In the genomic region with DNA sequence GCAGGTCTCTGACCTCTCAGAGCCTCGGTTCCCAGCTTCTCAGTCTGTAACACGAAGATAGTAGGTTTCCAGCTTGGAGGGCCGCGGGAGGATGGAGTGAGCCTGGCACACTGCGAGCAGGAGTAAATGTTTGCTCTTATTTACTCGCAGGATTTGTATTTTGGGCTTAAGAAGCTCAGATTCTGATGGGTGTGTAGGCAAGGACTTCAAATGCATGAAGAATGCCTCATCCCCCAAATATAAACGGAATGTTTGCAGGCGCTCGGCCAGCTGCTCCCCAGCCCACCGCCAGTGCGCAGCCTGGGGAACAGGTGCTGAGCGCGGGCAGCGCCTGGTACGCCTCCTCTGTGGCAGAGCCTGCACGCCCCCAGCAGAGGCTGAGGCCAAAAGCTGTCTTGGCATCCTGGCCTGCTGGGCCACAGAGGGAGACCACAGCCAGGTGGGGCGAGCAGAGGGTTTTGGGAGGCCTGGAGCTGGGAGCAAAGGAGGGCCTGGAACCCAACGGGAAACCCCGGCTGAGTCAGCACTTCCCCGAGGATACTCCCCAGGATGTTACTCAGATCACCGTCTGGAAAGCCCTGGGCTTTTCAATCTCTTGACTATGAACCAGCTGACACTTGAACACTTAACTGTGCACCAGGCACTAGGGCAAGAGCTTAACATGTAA, we compare ENCODE assay signal across 8 cellular contexts. TPM values are rescaled to one million over a fixed set of nuclear protein-coding genes. Genes with fewer than 3 reads are reported as not detected.
DNase-seq lines count a peak whose midpoint lies in the region; ATAC-seq and TF ChIP-seq lines count a peak whose summit lies in the region.

No MANE protein-coding gene starts in this region.

- H3K9me3 Mint-ChIP-seq in activated naive CD4-positive, alpha-beta T cell treated with anti-CD3 and anti-CD28 coated beads, Interleukin-2, amount 50 U/mL, for 24 hours = no peaks in the 10 kb centered on the region

- peaks cover 89% of the 10 kb centered on the region for H3K4me1 Mint-ChIP-seq in activated naive CD4-positive, alpha-beta T cell treated with anti-CD3 and anti-CD28 coated beads, Interleukin-2, amount 50 U/mL, for 24 hours

- H3K27me3 Mint-ChIP-seq in activated naive CD4-positive, alpha-beta T cell treated with anti-CD3 and anti-CD28 coated beads, Interleukin-2, amount 50 U/mL, for 24 hours = no peaks in the 10 kb centered on the region

- peak overlapping the region; percentile 91 for H3K27ac Mint-ChIP-seq in activated naive CD4-positive, alpha-beta T cell treated with anti-CD3 and anti-CD28 coated beads, Interleukin-2, amount 50 U/mL, for 24 hours

- H3K27me3 ChIP-seq in cardiac muscle cell = no peaks in the 10 kb centered on the region

- H3K9me3 ChIP-seq in cardiac muscle cell (ENCODE audit: low read depth) = no peaks in the 10 kb centered on the region

- peaks cover 18% of the 10 kb centered on the region for H3K36me3 Mint-ChIP-seq in activated naive CD4-positive, alpha-beta T cell treated with anti-CD3 and anti-CD28 coated beads, Interleukin-2, amount 50 U/mL, for 24 hours

- no peak overlapping the region for H3K4me3 ChIP-seq in cardiac muscle cell

- H3K36me3 ChIP-seq in cardiac muscle cell = peaks cover 5% of the 10 kb centered on the region

- peak; percentile 65 to 78 for DNase-seq in cardiac muscle cell (ENCODE audit: low read depth in 1 of 2, low spot score in 1 of 2)
- DNase-seq in Right ventricle myocardium inferior (ENCODE audit: missing footprints) = no peak
- DNase-seq in hepatic stellate cell (ENCODE audit: low spot score) = peak; percentile 87
- peak; percentile 85 for DNase-seq in stromal cell of bone marrow (ENCODE audit: low read depth)
- DNase-seq in KG1 (lab: John Stamatoyannopoulos, UW) = no peak
- DNase-seq in NCI-H82 (lab: John Stamatoyannopoulos, UW) = no peak
- DNase-seq in foreskin melanocyte = no peak

- peak overlapping the region; percentile 97 for H3K27ac ChIP-seq in cardiac muscle cell

- intact Hi-C loops in Right ventricle myocardium inferior (cut with DNase I) = no loop called here

- H3K4me1 ChIP-seq in cardiac muscle cell (ENCODE audit: low read depth) = peaks cover 64% of the 10 kb centered on the region

- peak overlapping the region; percentile 80 for H3K4me3 Mint-ChIP-seq in activated naive CD4-positive, alpha-beta T cell treated with anti-CD3 and anti-CD28 coated beads, Interleukin-2, amount 50 U/mL, for 24 hours

- TF ChIP-seq CTCF in cardiac muscle cell (IDR thresholded peaks at IDR 0.05; ENCODE audit: low read depth, low read length) = no peak

- no peak for ATAC-seq in Right ventricle myocardium inferior

RNA-seq across cellular contexts. Expression of gene EHD1, which starts 9.4 kb away (rescaled TPM):
- total RNA-seq in cardiac muscle cell = 119 and 160 TPM in 2 replicates
- 57.4 and 70.0 TPM in 2 replicates for polyA plus RNA-seq in cardiac muscle cell
- total RNA-seq in Right ventricle myocardium inferior = 56.0 TPM

RNA-seq across cellular contexts. Expression of gene CDC42BPG, which starts 24.6 kb away (rescaled TPM):
- total RNA-seq in cardiac muscle cell (4.6 and 10.1 TPM in 2 replicates), Right ventricle myocardium inferior (0.16 TPM)
- 2.2 and 3.5 TPM in 2 replicates for polyA plus RNA-seq in cardiac muscle cell

RNA-seq across cellular contexts. Expression of gene ATG2A, which starts 48.0 kb away (rescaled TPM):
- total RNA-seq in cardiac muscle cell (33.9 and 36.2 TPM in 2 replicates), Right ventricle myocardium inferior (10.7 TPM)
- polyA plus RNA-seq in cardiac muscle cell = 8.1 and 13.3 TPM in 2 replicates

RNA-seq across cellular contexts. Expression of gene PPP2R5B, which starts 55.5 kb away (rescaled TPM):
- total RNA-seq in cardiac muscle cell = 26.2 and 29.2 TPM in 2 replicates
- polyA plus RNA-seq in cardiac muscle cell = 29.2 and 30.7 TPM in 2 replicates
- total RNA-seq in Right ventricle myocardium inferior = 20.6 TPM

RNA-seq across cellular contexts. Expression of gene MEN1, which starts 58.7 kb away (rescaled TPM):
- total RNA-seq in cardiac muscle cell (26.7 and 27.7 TPM in 2 replicates), Right ventricle myocardium inferior (8.4 TPM)
- polyA plus RNA-seq in cardiac muscle cell = 57.5 and 62.1 TPM in 2 replicates

Comparison
In these comparisons a context has a peak if more than half of its experiments do, and no peak if none do; other contexts are left out.
1. DNase-seq: peak in cardiac muscle cell (2 of 2), hepatic stellate cell (single experiment) and stromal cell of bone marrow (single experiment); none in Right ventricle myocardium inferior (single experiment), KG1 (single experiment), NCI-H82 (single experiment) and foreskin melanocyte (single experiment).